13 cellular contexts compared by ENCODE assay signal in the genomic region with DNA sequence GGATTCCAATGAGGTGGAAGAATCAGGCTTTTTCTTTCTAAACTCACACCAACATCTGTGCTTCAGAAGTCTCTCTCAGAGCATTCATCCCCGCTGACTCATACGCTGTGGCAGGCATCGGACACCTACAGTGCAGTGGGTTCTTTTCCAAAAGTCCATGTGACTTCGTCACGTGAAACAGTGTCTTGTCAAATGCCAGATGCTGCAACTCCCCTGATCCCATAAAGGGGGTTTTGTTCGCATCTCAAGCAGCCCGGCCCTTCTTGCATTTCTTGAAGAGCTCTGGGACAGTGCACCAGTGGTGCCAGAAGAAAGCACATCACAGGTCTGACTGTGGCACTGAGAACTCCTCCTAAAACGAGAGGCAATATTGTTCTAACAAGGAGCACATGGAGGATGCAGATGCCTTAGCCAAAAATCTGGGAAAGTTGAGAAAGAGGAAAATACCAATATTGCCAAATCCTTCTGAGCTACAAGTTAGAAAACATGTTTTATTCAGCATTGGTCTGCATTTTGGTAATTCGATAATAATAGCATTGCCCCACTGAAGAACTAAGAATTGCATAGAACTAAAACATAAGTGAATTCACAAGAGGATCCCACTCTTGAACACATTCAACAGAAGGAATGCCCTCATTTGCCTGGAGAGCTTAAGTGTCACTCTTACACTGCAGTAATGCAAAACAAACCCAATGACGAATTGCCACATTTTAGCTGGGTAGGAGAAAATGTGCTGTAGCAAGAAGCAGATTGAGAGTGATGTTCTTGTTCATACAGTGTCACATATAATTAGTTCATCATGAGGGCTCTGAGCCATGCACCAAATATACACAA.
DNase-seq lines count a peak whose midpoint lies in the region; FAIRE-seq and TF ChIP-seq lines count a peak whose summit lies in the region.
"Had no signal": no experiment of that assay in that cellular context is flagged by ENCODE, and none has a peak within 500 bp of the region (broad histone marks: within the 10 kb centered on the region; RNA-seq: fewer than 3 reads in every experiment).

No MANE protein-coding gene starts in this region.

- H3K4me2 ChIP-seq in astrocyte (ENCODE audit: low read length) (peak overlapping the region; percentile 60), hepatocyte (no peak overlapping the region), H9 (ENCODE audit: insufficient read depth, insufficient read length, low read length) (no peak overlapping the region)

- no peak overlapping the region for H2BK5ac ChIP-seq in H9 (ENCODE audit: insufficient read length, low read length)

- no peak overlapping the region for H4K91ac ChIP-seq in H9 (ENCODE audit: insufficient read length, low read depth, low read length)

- H3K79me1 ChIP-seq in H9 (ENCODE audit: insufficient read depth, low read depth, low read length, poor library complexity, severe bottlenecking): no peaks in the 10 kb centered on the region

- no peak overlapping the region for H3K14ac ChIP-seq in H9 (ENCODE audit: insufficient read depth, low read length)

- H3K4me1 ChIP-seq in astrocyte (ENCODE audit: insufficient read depth, low read length) (peaks cover 8% of the 10 kb centered on the region), hepatocyte (ENCODE audit: insufficient read depth) (no peaks in the 10 kb centered on the region), H9 (ENCODE audit: insufficient read depth, low read length) (no peaks in the 10 kb centered on the region)

- H3K4me1 Mint-ChIP-seq in astrocyte (ENCODE audit: low read depth, unreplicated experiment) (peaks cover 29% of the 10 kb centered on the region), H9 (0 out of 4 replicates have a peak, but pooled peaks cover 0 to 2% of the 10 kb centered on the region in 2 experiments)
- H3K4me1 Mint-ChIP-seq: memory B cell had no signal

- H4K20me1 ChIP-seq in astrocyte (ENCODE audit: insufficient read depth, low read length): no peaks in the 10 kb centered on the region
- H4K20me1 ChIP-seq in hepatocyte (ENCODE audit: insufficient read depth, poor library complexity, severe bottlenecking): no peaks in the 10 kb centered on the region
- no peaks in the 10 kb centered on the region for H4K20me1 ChIP-seq in H9 (ENCODE audit: control insufficient read depth, insufficient read depth, insufficient read length)

- no peak overlapping the region for H2BK20ac ChIP-seq in H9 (ENCODE audit: low read depth, low read length, poor library complexity, severe bottlenecking)

- no peak overlapping the region for H3T11ph ChIP-seq in H9 (ENCODE audit: low read length)

- H3K4me3 ChIP-seq in astrocyte (ENCODE audit: insufficient read depth, low read depth, low read length): no peak overlapping the region
- no peak overlapping the region for H3K4me3 ChIP-seq in hepatocyte
- H3K4me3 ChIP-seq: esophagus squamous epithelium had no signal

- H3K27me3 ChIP-seq in astrocyte (ENCODE audit: insufficient read depth, low read length) (peaks cover 18% of the 10 kb centered on the region), hepatocyte (no peaks in the 10 kb centered on the region), H9 (ENCODE audit: insufficient read depth, low read length) (no peaks in the 10 kb centered on the region)
- H3K27me3 ChIP-seq: esophagus squamous epithelium had no signal

- no peak overlapping the region for H3K18ac ChIP-seq in H9 (ENCODE audit: insufficient read length, low read depth, low read length)

- H3K4me3 Mint-ChIP-seq in astrocyte (ENCODE audit: unreplicated experiment) (no peak overlapping the region), H9 (no peak overlapping the region)
- H3K4me3 Mint-ChIP-seq: activated naive CD4-positive, alpha-beta T cell treated with anti-CD3 and anti-CD28 coated beads for 36 hours; memory B cell had no signal

- H3K79me2 ChIP-seq in astrocyte (ENCODE audit: insufficient read depth, low read length) (no peaks in the 10 kb centered on the region), hepatocyte (no peaks in the 10 kb centered on the region), H9 (ENCODE audit: insufficient read depth, low read length) (no peaks in the 10 kb centered on the region)

- TF ChIP-seq CTCF in astrocyte (IDR thresholded peaks at IDR 0.05; ENCODE audit: insufficient read depth, low read depth, low read length): no peak
- no peak for TF ChIP-seq CTCF in hepatocyte (IDR thresholded peaks at IDR 0.05; ENCODE audit: poor library complexity)
- no peak for TF ChIP-seq CTCF in H9 (conservative IDR thresholded peaks at IDR 0.05)

- H3K9me3 ChIP-seq in astrocyte (ENCODE audit: insufficient read depth, low read depth, low read length) (no peaks in the 10 kb centered on the region), hepatocyte (ENCODE audit: low read depth) (no peaks in the 10 kb centered on the region), H9 (ENCODE audit: control insufficient read depth, low read depth, low read length) (no peaks in the 10 kb centered on the region)
- H3K9me3 ChIP-seq: esophagus squamous epithelium had no signal

- no peak overlapping the region for H2BK15ac ChIP-seq in H9 (ENCODE audit: low read depth, low read length)

- no peak overlapping the region for H2BK120ac ChIP-seq in H9 (ENCODE audit: low read depth, low read length, poor library complexity, severe bottlenecking)

- H3K9ac ChIP-seq in astrocyte (ENCODE audit: low read length): no peak overlapping the region
- no peak overlapping the region for H3K9ac ChIP-seq in H9 (ENCODE audit: extremely low read depth, insufficient read length, low read length)

- H3K27ac ChIP-seq in astrocyte (ENCODE audit: low read depth, low read length) (no peak overlapping the region), hepatocyte (no peak overlapping the region), H9 (ENCODE audit: insufficient read length, low read depth, low read length) (no peak overlapping the region)

- DNase-seq in HCEC 1CT: peak; percentile 74
- DNase-seq in astrocyte (ENCODE audit: low read depth): peak; percentile 97
- peak; percentile 41 for DNase-seq in hepatocyte (ENCODE audit: low spot score)
- peak; percentile 88 for DNase-seq in urothelium cell line (ENCODE audit: low spot score)
- no peak for DNase-seq in stimulated activated naive CD4-positive, alpha-beta T cell treated with Interleukin-2 at 50 U/mL for 16 hours (lab: John Stamatoyannopoulos, UW)
- DNase-seq in NCI-H128 (lab: John Stamatoyannopoulos, UW; ENCODE audit: unreplicated experiment): no peak
- no peak for DNase-seq in H9
- DNase-seq: activated CD4-positive, CD25-positive, alpha-beta regulatory T cell; activated naive CD4-positive, alpha-beta T cell treated with anti-CD3 and anti-CD28 coated beads for 36 hours; esophagus squamous epithelium; NCI-H1048; NK-92 treated with Interleukin-12 subunit alpha and Interleukin-12 subunit beta, amount 100 ng/mL, for 24 hours had no signal

- whole genome bisulfite sequencing in hepatocyte (ENCODE audit: low lambda C conversion rate, missing lambda C conversion rate): 69% methylated on average over 10 of the region's 10 CpGs
- WGBS in H9 (ENCODE audit: extremely low coverage, insufficient read length, low lambda C conversion rate): no CpG with 5 or more reads among the region's 10 CpGs

- H3K27ac Mint-ChIP-seq in astrocyte (ENCODE audit: unreplicated experiment): peak overlapping the region; percentile 97
- no peak overlapping the region for H3K27ac Mint-ChIP-seq in H9
- H3K27ac Mint-ChIP-seq: activated naive CD4-positive, alpha-beta T cell treated with anti-CD3 and anti-CD28 coated beads for 36 hours; memory B cell had no signal

- H3K9me2 ChIP-seq in hepatocyte (replicated peaks; ENCODE audit: insufficient read depth): no peaks in the 10 kb centered on the region

- no peaks in the 10 kb centered on the region for H3K9me3 Mint-ChIP-seq in astrocyte (ENCODE audit: unreplicated experiment)
- no peaks in the 10 kb centered on the region for H3K9me3 Mint-ChIP-seq in H9
- H3K9me3 Mint-ChIP-seq: activated naive CD4-positive, alpha-beta T cell treated with anti-CD3 and anti-CD28 coated beads for 36 hours had no signal

- H3K4ac ChIP-seq in H9 (ENCODE audit: low read depth, low read length): no peak overlapping the region

- no peak overlapping the region for H4K8ac ChIP-seq in H9 (replicated peaks; ENCODE audit: insufficient read length, low read depth, low read length)

- no peaks in the 10 kb centered on the region for H3K23me2 ChIP-seq in H9 (ENCODE audit: insufficient read length, low read depth, low read length, poor library complexity, severe bottlenecking)

- H2AK5ac ChIP-seq in H9 (ENCODE audit: insufficient read length, low read length): no peak overlapping the region

- H3K27me3 Mint-ChIP-seq in astrocyte (ENCODE audit: low read depth, unreplicated experiment) (no peaks in the 10 kb centered on the region), H9 (ENCODE audit: low read depth) (no peaks in the 10 kb centered on the region; the same call in 1 of the 2 replicates)

- H2AFZ ChIP-seq in astrocyte (ENCODE audit: low read depth, low read length): no peak overlapping the region
- no peak overlapping the region for H2AFZ ChIP-seq in hepatocyte
- H2AFZ ChIP-seq in H9 (ENCODE audit: low read length): no peak overlapping the region

- FAIRE-seq in astrocyte (lab: Jason Lieb, UNC): peak; percentile 99
- FAIRE-seq in urothelium cell line (lab: Jason Lieb, UNC): peak; percentile 98

- H3K56ac ChIP-seq in H9 (ENCODE audit: insufficient read length, low read depth, low read length): no peak overlapping the region

- no peak overlapping the region for H2BK12ac ChIP-seq in H9 (ENCODE audit: insufficient read length, low read depth, low read length)

- H3K36me3 ChIP-seq in astrocyte (ENCODE audit: insufficient read depth, low read length) (no peaks in the 10 kb centered on the region), hepatocyte (replicated peaks; ENCODE audit: insufficient read depth, low read depth) (no peaks in the 10 kb centered on the region)
- H3K36me3 ChIP-seq: esophagus squamous epithelium had no signal

- H3K36me3 Mint-ChIP-seq in astrocyte (ENCODE audit: low read depth, unreplicated experiment): no peaks in the 10 kb centered on the region
- no peaks in the 10 kb centered on the region for H3K36me3 Mint-ChIP-seq in H9 (ENCODE audit: insufficient read depth in 1 of 3, low read depth in 3 of 3)
- H3K36me3 Mint-ChIP-seq: memory B cell had no signal

- H4K5ac ChIP-seq in H9 (ENCODE audit: insufficient read length, low read depth, low read length): no peak overlapping the region

- H3K23ac ChIP-seq in H9 (ENCODE audit: insufficient read length, low read depth, low read length): no peak overlapping the region

Comparison
In these comparisons a context has a peak if more than half of its experiments do, and no peak if none do; other contexts are left out.
1. DNase-seq: peak in HCEC 1CT (single experiment), astrocyte (single experiment), hepatocyte (single experiment) and urothelium cell line (single experiment); none in stimulated activated naive CD4-positive, alpha-beta T cell treated with Interleukin-2 at 50 U/mL for 16 hours (single experiment), NCI-H128 (single experiment) and H9 (single experiment).